Comparison of ENCODE assay signal across 11 cellular contexts in genomic region chr18:79403723-79404566, GRCh38. TPM values are rescaled to one million over a fixed set of nuclear protein-coding genes. Genes with fewer than 3 reads are reported as not detected.
A peak's percentile ranks its signal among the peaks of the same experiment; 100 is the strongest.
DNase-seq lines count a peak whose midpoint lies in the region; ATAC-seq, FAIRE-seq and TF ChIP-seq lines count a peak whose summit lies in the region.
"Had no signal": no experiment of that assay in that cellular context is flagged by ENCODE, and none has a peak within 500 bp of the region (broad histone marks: within the 10 kb centered on the region; RNA-seq: fewer than 3 reads in every experiment).

No MANE protein-coding gene starts in this region.

- DNase-seq in T-helper 1 cell: no peak
- no peak for DNase-seq in activated naive CD4-positive, alpha-beta T cell treated with anti-CD3 and anti-CD28 coated beads, Interleukin-2, amount 50 U/mL, for 72 hours (ENCODE audit: low spot score in 2 of 2)
- DNase-seq in immature natural killer cell: no peak
- no peak for DNase-seq in stomach
- no peak for DNase-seq in RCC 7860 (ENCODE audit: low spot score)
- DNase-seq in HPDE6-E6E7 (ENCODE audit: extremely low spot score): no peak
- DNase-seq: ACHN; activated CD4-positive, alpha-beta T cell treated with anti-CD3 and anti-CD28 coated beads, Interleukin-2, amount 50 U/mL, for 4 hours; NCI-H1436 treated with DMSO at 0.1 percent for 48 hours had no signal

- peak overlapping the region; percentile 81 for H3K4me3 Mint-ChIP-seq in T-helper 1 cell treated with Interleukin-12 subunit alpha and Interleukin-12 subunit beta and Interleukin-4 antibody, amounts not matched to agents 30 μg/mL and 1 μg/mL, for 36 hours
- H3K4me3 Mint-ChIP-seq in immature natural killer cell: peak overlapping the region; percentile 9 to 41 (median 30)

- H3K27ac ChIP-seq in stomach: peak overlapping the region; percentile 17 to 84 (median 71)

- no peaks in the 10 kb centered on the region for H3K36me3 ChIP-seq in stomach

- peaks cover 15 to 62% (median 46%) of the 10 kb centered on the region in 4 donors for H3K4me1 ChIP-seq in stomach

- H3K27me3 ChIP-seq in stomach: peaks cover 0 to 13% (median 10%) of the 10 kb centered on the region in 3 donors

- no peak for TF ChIP-seq POLR2A in stomach (IDR thresholded peaks at IDR 0.05)

- intact Hi-C loops in stomach (cut with DNase I; ENCODE audit: low total_unique reads): no loop called here

- ATAC-seq in activated naive CD4-positive, alpha-beta T cell treated with anti-CD3 and anti-CD28 coated beads, Interleukin-2, amount 50 U/mL, for 72 hours: no peak
- no peak for ATAC-seq in GM21423 (IDR thresholded peaks at IDR 0.05; ENCODE audit: unreplicated experiment)

- peak overlapping the region; percentile 94 for H3K27ac Mint-ChIP-seq in T-helper 1 cell treated with Interleukin-12 subunit alpha and Interleukin-12 subunit beta and Interleukin-4 antibody, amounts not matched to agents 30 μg/mL and 1 μg/mL, for 36 hours
- H3K27ac Mint-ChIP-seq in activated naive CD4-positive, alpha-beta T cell treated with anti-CD3 and anti-CD28 coated beads, Interleukin-2, amount 50 U/mL, for 72 hours: peak overlapping the region; percentile 95 to 99
- peak overlapping the region; percentile 92 to 98 (median 96) for H3K27ac Mint-ChIP-seq in immature natural killer cell

- no peak for TF ChIP-seq CTCF in stomach (IDR thresholded peaks at IDR 0.05)

- peaks cover 19% of the 10 kb centered on the region for H3K36me3 Mint-ChIP-seq in T-helper 1 cell treated with Interleukin-12 subunit alpha and Interleukin-12 subunit beta and Interleukin-4 antibody, amounts not matched to agents 30 μg/mL and 1 μg/mL, for 36 hours (ENCODE audit: low read depth)
- H3K36me3 Mint-ChIP-seq in activated naive CD4-positive, alpha-beta T cell treated with anti-CD3 and anti-CD28 coated beads, Interleukin-2, amount 50 U/mL, for 72 hours: peaks cover 40 to 46% of the 10 kb centered on the region in 2 donors
- peaks cover 0 to 3% (median 0%) of the 10 kb centered on the region in 3 donors for H3K36me3 Mint-ChIP-seq in immature natural killer cell

- H3K4me1 Mint-ChIP-seq in T-helper 1 cell treated with Interleukin-12 subunit alpha and Interleukin-12 subunit beta and Interleukin-4 antibody, amounts not matched to agents 30 μg/mL and 1 μg/mL, for 36 hours (ENCODE audit: low read depth): peaks cover 47% of the 10 kb centered on the region
- peaks cover 50 to 55% of the 10 kb centered on the region in 2 donors for H3K4me1 Mint-ChIP-seq in immature natural killer cell

- H3K27me3 Mint-ChIP-seq in T-helper 1 cell treated with Interleukin-12 subunit alpha and Interleukin-12 subunit beta and Interleukin-4 antibody, amounts not matched to agents 30 μg/mL and 1 μg/mL, for 36 hours (ENCODE audit: low read depth): no peaks in the 10 kb centered on the region
- H3K27me3 Mint-ChIP-seq in immature natural killer cell (ENCODE audit: low read depth in 3 of 3): peaks cover 5 to 17% (median 11%) of the 10 kb centered on the region in 3 donors

- TF ChIP-seq EP300 in stomach (IDR thresholded peaks at IDR 0.05): no peak

- no peaks in the 10 kb centered on the region for H3K9me3 Mint-ChIP-seq in T-helper 1 cell treated with Interleukin-12 subunit alpha and Interleukin-12 subunit beta and Interleukin-4 antibody, amounts not matched to agents 30 μg/mL and 1 μg/mL, for 36 hours
- H3K9me3 Mint-ChIP-seq in activated naive CD4-positive, alpha-beta T cell treated with anti-CD3 and anti-CD28 coated beads, Interleukin-2, amount 50 U/mL, for 72 hours: no peaks in the 10 kb centered on the region
- H3K9me3 Mint-ChIP-seq in immature natural killer cell: no peaks in the 10 kb centered on the region

- FAIRE-seq in RCC 7860 (lab: Jason Lieb, UNC): no peak

- H3K9me3 ChIP-seq in stomach: no peaks in the 10 kb centered on the region

- 64 to 68% (median 66%) methylated on average over 31 of the region's 31 CpGs for WGBS in stomach, 5 donors

- H3K4me3 ChIP-seq in stomach: peak overlapping the region in 1 of 4 donors; percentile 34

RNA-seq across cellular contexts. Expression of gene NFATC1, which starts 8.2 kb away (rescaled TPM):
- 10 to 100 TPM; 89.4 to 94.8 TPM for total RNA-seq in activated naive CD4-positive, alpha-beta T cell treated with anti-CD3 and anti-CD28 coated beads, Interleukin-2, amount 50 U/mL, for 72 hours
- polyA plus RNA-seq in immature natural killer cell (10 to 100 TPM in 1 of 3 donors, 1 to 10 TPM in 2; 3.1 to 17.6 (median 8.9) TPM), stomach (1 to 10 TPM; 2.6 to 8.2 (median 2.6) TPM)
- total RNA-seq in stomach: 10 to 100 TPM in 1 of 5 donors, 1 to 10 TPM in 4; 5.4 to 14.0 (median 6.6) TPM

Comparison
In these comparisons a context has a peak if more than half of its experiments do, and no peak if none do; other contexts are left out.
1. RNA of gene NFATC1, which starts 8.2 kb away (total RNA-seq): 89.4 to 94.8 TPM in activated naive CD4-positive, alpha-beta T cell treated with anti-CD3 and anti-CD28 coated beads, Interleukin-2, amount 50 U/mL, for 72 hours; 5.4 to 14.0 TPM in stomach; every median in the first group is over 4 times any median in the second.
2. Peak in every context shown above with its lines, with median percentiles within 50 percentile points of each other: H3K27ac Mint-ChIP-seq.